In genomic region chr9:107033974-107034373, GRCh38 we compare ENCODE assay signal across 23 cellular contexts.
"Had no signal": no experiment of that assay in that cellular context is flagged by ENCODE, and none has a peak within 500 bp of the region (broad histone marks: within the 10 kb centered on the region; RNA-seq: fewer than 3 reads in every experiment).

No MANE protein-coding gene starts in this region.

- H3K9me3 ChIP-seq: breast epithelium, colonic mucosa had no signal

- H3K36me3 ChIP-seq: breast epithelium, colonic mucosa had no signal

- H3K4me3 ChIP-seq: breast epithelium, colonic mucosa, SK-N-MC had no signal

- H3K4me1 ChIP-seq: breast epithelium, colonic mucosa had no signal

- H3K27ac ChIP-seq: breast epithelium, colonic mucosa, SK-N-MC had no signal

- DNase-seq: activated B cell treated with CpG ODN at 0.5 μM for 24 hours; activated CD4-positive, alpha-beta memory T cell treated with anti-CD3 and anti-CD28 coated beads, Interleukin-2, amount 10 ng/mL, durations not matched to agents 7 days and 5 days; activated CD4-positive, alpha-beta T cell treated with anti-CD3 and anti-CD28 coated beads for 1 hour; activated CD4-positive, alpha-beta T cell treated with anti-CD3 and anti-CD28 coated beads, Interleukin-2, amount 50 U/mL, for 1 hour; activated gamma-delta T cell treated with Interleukin-2 at 50 U/mL for 16 hours; activated T-cell treated with anti-CD3 and anti-CD28 coated beads for 4 hours; activated T-cell treated with anti-CD3 and anti-CD28 coated beads, Interleukin-2, amount 50 U/mL, for 72 hours; aorta; caudate nucleus; colonic mucosa; NCI-H1048; NCI-H1694; NCI-H2029; NCI-H2107; NCI-H2171 treated with DMSO at 0.1 percent for 48 hours; NCI-H226; NCI-H526; NCI-H774; SIG-M5; T-cell; T1000 had no signal

- H3K27me3 ChIP-seq: breast epithelium, colonic mucosa had no signal
